18 cellular contexts compared by ENCODE assay signal in the genomic region with DNA sequence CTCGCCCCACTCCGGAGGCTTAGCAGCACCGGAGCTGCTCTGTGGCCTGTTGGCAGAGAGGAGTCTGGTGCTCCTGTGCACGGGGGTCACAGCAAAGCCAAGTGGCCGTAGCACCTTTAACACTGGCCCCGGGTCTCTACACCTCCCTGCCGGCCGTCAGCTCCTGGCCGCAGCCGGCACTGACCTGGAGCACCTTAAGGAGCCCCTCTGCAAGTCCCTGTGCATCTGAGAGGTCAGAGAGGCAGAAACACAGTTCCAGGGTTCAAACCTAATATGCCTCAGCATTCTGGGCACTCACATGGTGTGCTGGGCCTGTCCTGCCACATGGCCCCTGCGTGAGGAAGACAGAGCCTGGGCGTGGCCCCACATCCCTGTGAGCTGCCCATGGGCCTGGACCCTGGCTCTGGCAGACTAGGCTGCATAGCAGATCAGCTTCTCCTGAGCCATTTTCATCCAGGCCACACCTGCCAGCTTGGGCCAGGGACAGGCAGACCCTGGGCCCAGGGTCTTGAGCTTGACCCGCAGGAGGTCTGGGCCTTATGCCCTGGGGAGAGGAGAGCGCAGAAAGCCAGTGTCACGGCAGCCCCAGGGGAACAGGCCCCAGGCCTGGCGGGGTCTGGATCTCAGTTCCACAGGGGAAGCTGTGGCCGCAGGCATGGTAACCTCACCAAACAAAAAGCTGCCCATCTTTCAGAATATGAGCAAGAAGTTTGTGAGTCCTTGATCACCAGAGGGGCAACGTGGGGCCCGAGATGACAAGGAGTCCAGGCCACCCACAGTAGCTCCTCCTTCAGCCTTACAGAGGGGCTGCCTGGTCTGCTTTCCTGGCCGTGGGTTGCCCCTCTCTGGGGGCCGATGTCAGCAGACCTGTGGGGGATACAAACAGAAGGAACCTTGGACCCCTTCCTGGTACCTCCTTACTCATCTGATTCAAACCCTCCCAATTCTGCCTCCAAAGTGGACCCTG.
DNase-seq lines count a peak whose midpoint lies in the region; ATAC-seq, FAIRE-seq and TF ChIP-seq lines count a peak whose summit lies in the region.
"Had no signal": no experiment of that assay in that cellular context is flagged by ENCODE, and none has a peak within 500 bp of the region (broad histone marks: within the 10 kb centered on the region; RNA-seq: fewer than 3 reads in every experiment).

No MANE protein-coding gene starts in this region.

- H3K4me3 Mint-ChIP-seq in natural killer cell treated with Interleukin-12 subunit alpha and Interleukin-12 subunit beta and Interleukin-15 and Interleukin-18, amount 100 ng/mL, for 72 hours = no peak overlapping the region
- H3K4me3 Mint-ChIP-seq in natural killer cell (no peak overlapping the region), nephron (no peak overlapping the region)
- H3K4me3 Mint-ChIP-seq: CD4-positive, CD25-positive, alpha-beta regulatory T cell; GM23338 had no signal

- H3K36me3 ChIP-seq in K562 (ENCODE audit: control insufficient read depth, insufficient read depth, low read length) (no peaks in the 10 kb centered on the region), upper lobe of right lung (no peaks in the 10 kb centered on the region)
- H3K36me3 ChIP-seq: SJSA1 had no signal

- FAIRE-seq in K562 (lab: Jason Lieb, UNC) = no peak

- in situ Hi-C loops in K562 (cut with MboI) = loop anchor here (25.0 kb wide), 1 partner anchor 873 kb away; no protein-coding TSS in a partner anchor

- TF ChIP-seq POLR2A in K562 (conservative IDR thresholded peaks at IDR 0.05) = no peak

- POLR2A ChIA-PET in K562 (lab: Yijun Ruan, JAX) = interaction anchor here (1.1 kb wide), 1 partner anchor 22 kb away, joined by 4 read pairs; no protein-coding TSS in a partner anchor

- WGBS in K562 (ENCODE audit: insufficient coverage, low coverage, missing lambda C conversion rate) = 2% methylated on average over 20 of the region's 21 CpGs

- CTCF ChIA-PET in K562 (lab: Yijun Ruan, JAX; ENCODE audit: low intra/inter-chr PET ratio) = no interaction called here

- H3K79me2 ChIP-seq in K562 (ENCODE audit: control insufficient read depth, insufficient read depth, low read length) = no peaks in the 10 kb centered on the region

- TF ChIP-seq RAD21 in K562 (CRISPR knock-in tag; conservative IDR thresholded peaks at IDR 0.05 in 1 of 2, IDR thresholded peaks at IDR 0.05 in 1 of 2) = no peak

- H3K4me2 ChIP-seq in K562 (ENCODE audit: insufficient read depth, low read length) = no peak overlapping the region
- H3K4me2 ChIP-seq: GM23338 had no signal

- H3K9me3 Mint-ChIP-seq in natural killer cell treated with Interleukin-12 subunit alpha and Interleukin-12 subunit beta and Interleukin-15 and Interleukin-18, amount 100 ng/mL, for 72 hours = no peaks in the 10 kb centered on the region
- no peaks in the 10 kb centered on the region for H3K9me3 Mint-ChIP-seq in natural killer cell
- peaks cover 9% of the 10 kb centered on the region for H3K9me3 Mint-ChIP-seq in nephron

- H3K27ac ChIP-seq in K562 (ENCODE audit: extremely low read depth, low read depth, low read length) (no peak overlapping the region), upper lobe of right lung (no peak overlapping the region)
- H3K27ac ChIP-seq: SJSA1 had no signal

- intact Hi-C loops in natural killer cell (cut with micrococcal nuclease) = no loop called here
- intact Hi-C loops in K562 (cut with micrococcal nuclease) = no loop called here
- intact Hi-C loops in upper lobe of right lung (cut with DNase I) = no loop called here

- H3K4me3 ChIP-seq in K562 (no peak overlapping the region), upper lobe of right lung (no peak overlapping the region), foreskin fibroblast (ENCODE audit: low read depth in 1 of 2, low read length in 2 of 2) (no peak overlapping the region)
- H3K4me3 ChIP-seq: GM23338, SJSA1 had no signal

- peaks cover 7% of the 10 kb centered on the region for H4K20me1 ChIP-seq in K562 (replicated peaks; ENCODE audit: control insufficient read depth, insufficient read depth, low read length)

- TF ChIP-seq CTCF in natural killer cell (IDR thresholded peaks at IDR 0.05) (no peak), K562 (IDR thresholded peaks at IDR 0.05 in 2 of 3, conservative IDR thresholded peaks at IDR 0.05 in 1 of 3; ENCODE audit: insufficient read depth in 2 of 3, low read depth in 1 of 3, low read length in 3 of 3) (no peak), nephron (IDR thresholded peaks at IDR 0.05; ENCODE audit: unreplicated experiment in 3 of 3) (no peak), upper lobe of right lung (IDR thresholded peaks at IDR 0.05) (no peak), foreskin fibroblast (IDR thresholded peaks at IDR 0.05; ENCODE audit: low read depth, low read length) (no peak)

- H3K9ac ChIP-seq in K562 (ENCODE audit: insufficient read depth in 1 of 2, low read depth in 2 of 2, low read length in 2 of 2) = no peak overlapping the region; a peak in 1 of 4 replicates

- TF ChIP-seq EP300 in K562 (IDR thresholded peaks at IDR 0.05; ENCODE audit: low read length) = no peak

- H3K9me1 ChIP-seq in K562 (ENCODE audit: control insufficient read depth, insufficient read depth, low read length) = no peaks in the 10 kb centered on the region

- H3K36me3 Mint-ChIP-seq in natural killer cell treated with Interleukin-12 subunit alpha and Interleukin-12 subunit beta and Interleukin-15 and Interleukin-18, amount 100 ng/mL, for 72 hours = no peaks in the 10 kb centered on the region
- H3K36me3 Mint-ChIP-seq in natural killer cell (no peaks in the 10 kb centered on the region), nephron (ENCODE audit: low read depth) (peaks cover 4% of the 10 kb centered on the region)
- H3K36me3 Mint-ChIP-seq: CD4-positive, CD25-positive, alpha-beta regulatory T cell had no signal

- H3K9me3 ChIP-seq in K562 (replicated peaks; ENCODE audit: control insufficient read depth, insufficient read depth, low read depth, low read length) (no peaks in the 10 kb centered on the region), upper lobe of right lung (peaks cover under 1% of the 10 kb centered on the region)

- H3K27me3 ChIP-seq in K562 (ENCODE audit: control insufficient read depth in 2 of 2, insufficient read depth in 2 of 2, low read length in 2 of 2) (peaks cover 17 to 54% of the 10 kb centered on the region in 2 experiments), upper lobe of right lung (no peaks in the 10 kb centered on the region)
- H3K27me3 ChIP-seq: SJSA1 had no signal

- no peak overlapping the region for H2AFZ ChIP-seq in K562 (ENCODE audit: low read depth, low read length)
- H2AFZ ChIP-seq: GM23338 had no signal

- H3K27me3 Mint-ChIP-seq in natural killer cell treated with Interleukin-12 subunit alpha and Interleukin-12 subunit beta and Interleukin-15 and Interleukin-18, amount 100 ng/mL, for 72 hours = peaks cover 7 to 8% of the 10 kb centered on the region in 2 donors
- H3K27me3 Mint-ChIP-seq in natural killer cell (ENCODE audit: low read depth in 2 of 2) (no peaks in the 10 kb centered on the region), nephron (ENCODE audit: low read depth) (no peaks in the 10 kb centered on the region)

- H3K4me1 ChIP-seq in K562 (replicated peaks in 1 of 2; ENCODE audit: control insufficient read depth in 2 of 2, insufficient read depth in 2 of 2, low read length in 2 of 2) (peaks cover 0 to 7% of the 10 kb centered on the region in 2 experiments; a peak in 1 of 5 replicates), upper lobe of right lung (no peaks in the 10 kb centered on the region)

- H3K27ac Mint-ChIP-seq in natural killer cell treated with Interleukin-12 subunit alpha and Interleukin-12 subunit beta and Interleukin-15 and Interleukin-18, amount 100 ng/mL, for 72 hours = no peak overlapping the region
- H3K27ac Mint-ChIP-seq in natural killer cell (no peak overlapping the region), nephron (peak overlapping the region; percentile 30 to 77 (median 66))
- H3K27ac Mint-ChIP-seq: CD4-positive, CD25-positive, alpha-beta regulatory T cell; GM23338 had no signal

- DNase-seq in natural killer cell treated with Interleukin-12 subunit alpha and Interleukin-12 subunit beta and Interleukin-15 and Interleukin-18, amount 100 ng/mL, for 72 hours (ENCODE audit: low spot score) = no peak
- DNase-seq in natural killer cell (no peak), K562 (ENCODE audit: extremely low read depth in 1 of 4, low spot score in 3 of 4) (no peak), upper lobe of right lung (no peak), foreskin fibroblast (no peak), NCI-H69 (lab: John Stamatoyannopoulos, UW) (no peak)
- DNase-seq: CD4-positive, CD25-positive, alpha-beta regulatory T cell; EL; KBM-7; NCI-H1436; NCI-H2029; NCI-H2171; NCI-H446; NCI-H748 treated with DMSO at 0.1 percent for 48 hours had no signal

- H3K4me1 Mint-ChIP-seq in natural killer cell treated with Interleukin-12 subunit alpha and Interleukin-12 subunit beta and Interleukin-15 and Interleukin-18, amount 100 ng/mL, for 72 hours (ENCODE audit: low read depth in 2 of 2) = peaks cover 0 to 6% of the 10 kb centered on the region in 2 donors
- H3K4me1 Mint-ChIP-seq in natural killer cell (no peaks in the 10 kb centered on the region), nephron (peaks cover 25% of the 10 kb centered on the region)
- H3K4me1 Mint-ChIP-seq: CD4-positive, CD25-positive, alpha-beta regulatory T cell had no signal

- peak; percentile 7 to 8 for ATAC-seq in natural killer cell treated with Interleukin-12 subunit alpha and Interleukin-12 subunit beta and Interleukin-15 and Interleukin-18, amount 100 ng/mL, for 72 hours
- no peak for ATAC-seq in natural killer cell
- peak; percentile 25; the same call in 2 of the 3 replicates for ATAC-seq in K562
- ATAC-seq in upper lobe of right lung = peak; percentile 6
- no peak for ATAC-seq in GM21367 (IDR thresholded peaks at IDR 0.05; ENCODE audit: unreplicated experiment)

- BruUV-seq in K562 (replicated peaks; lab: Mats Ljungman, UMichigan) = no TSS peak

TF ChIP-seq in K562, 482 proteins besides CTCF, POLR2A, EP300 and RAD21 (continues in another document):
- TF ChIP-seq MAFK (IDR thresholded peaks at IDR 0.05; ENCODE audit: low read length) = no peak
- TF ChIP-seq SRSF1 (IDR thresholded peaks at IDR 0.05; ENCODE audit: low read depth, low read length) = no peak

Comparison
In these comparisons a context has a peak if more than half of its experiments do, and no peak if none do; other contexts are left out.
1. ATAC-seq: peak in natural killer cell treated with Interleukin-12 subunit alpha and Interleukin-12 subunit beta and Interleukin-15 and Interleukin-18, amount 100 ng/mL, for 72 hours (2 of 2), K562 (single experiment) and upper lobe of right lung (single experiment); none in natural killer cell (0 of 3) and GM21367 (single experiment).
2. H3K27ac Mint-ChIP-seq: peak in nephron (3 of 3); none in natural killer cell treated with Interleukin-12 subunit alpha and Interleukin-12 subunit beta and Interleukin-15 and Interleukin-18, amount 100 ng/mL, for 72 hours (0 of 2) and natural killer cell (0 of 2).